In genomic region chr16:80296034-80296433, GRCh38 we compare ENCODE assay signal across 8 cellular contexts.
"Had no signal": no experiment of that assay in that cellular context is flagged by ENCODE, and none has a peak within 500 bp of the region (broad histone marks: within the 10 kb centered on the region; RNA-seq: fewer than 3 reads in every experiment).

No MANE protein-coding gene starts in this region.

- FAIRE-seq: G401.6, GM12878, GM12891, GM12892, GM18507, GM19239 had no signal

- DNase-seq: GDM1, GF-D8 had no signal

- H3K4me3 ChIP-seq: GM12878 had no signal

- ATAC-seq: GM12878 had no signal
